Comparison of ENCODE assay signal across 36 cellular contexts in genomic region chr5:8784692-8785091, GRCh38.
"Had no signal": no experiment of that assay in that cellular context is flagged by ENCODE, and none has a peak within 500 bp of the region (broad histone marks: within the 10 kb centered on the region; RNA-seq: fewer than 3 reads in every experiment).

No MANE protein-coding gene starts in this region.

- H3K27ac Mint-ChIP-seq: activated CD4-positive, alpha-beta memory T cell treated with anti-CD3 and anti-CD28 coated beads, Interleukin-2, amount 10 ng/mL, durations not matched to agents 7 days and 5 days; activated CD4-positive, alpha-beta T cell treated with anti-CD3 and anti-CD28 coated beads for 36 hours; activated CD4-positive, alpha-beta T cell treated with anti-CD3 and anti-CD28 coated beads, Interleukin-2, amount 10 ng/mL, durations not matched to agents 7 days and 5 days; activated CD8-positive, alpha-beta memory T cell treated with anti-CD3 and anti-CD28 coated beads, Interleukin-2, amount 10 ng/mL, durations not matched to agents 7 days and 5 days; activated CD8-positive, alpha-beta T cell treated with anti-CD3 and anti-CD28 coated beads, Interleukin-2, amount 10 ng/mL, durations not matched to agents 7 days and 5 days; activated naive CD4-positive, alpha-beta T cell treated with anti-CD3 and anti-CD28 coated beads, Interleukin-2, amount 10 ng/mL, durations not matched to agents 7 days and 5 days; activated naive CD4-positive, alpha-beta T cell treated with anti-CD3 and anti-CD28 coated beads, Interleukin-2, amount 50 U/mL, for 24 hours; activated naive CD8-positive, alpha-beta T cell; activated naive CD8-positive, alpha-beta T cell treated with anti-CD3 and anti-CD28 coated beads, Interleukin-2, amount 10 ng/mL, durations not matched to agents 7 days and 5 days; activated naive CD8-positive, alpha-beta T cell treated with anti-CD3 and anti-CD28 coated beads, Interleukin-2, amount 50 U/mL, for 24 hours; activated T-cell treated with anti-CD3 and anti-CD28 coated beads, Interleukin-2, amount 50 U/mL, for 24 hours; activated T-helper 2 cell treated with anti-CD3 and anti-CD28 coated beads, Interferon-gamma antibody, Interleukin-2, Interleukin-4, amounts not matched to agents 10 μg/mL and 5 μg/mL and 100 μg/mL, durations not matched to agents 14 hours and 24 hours and 36 hours; brain; T-helper 2 cell treated with Interferon-gamma antibody and Interleukin-4, amounts not matched to agents 5 μg/mL and 100 μg/mL, for 36 hours had no signal

- H3K4me1 ChIP-seq: ascending aorta, colonic mucosa had no signal

- H3K36me3 ChIP-seq: ascending aorta, cardiac muscle cell, colonic mucosa had no signal

- H3K4me3 ChIP-seq: ascending aorta, cardiac muscle cell, colonic mucosa had no signal

- H3K27me3 ChIP-seq: ascending aorta, cardiac muscle cell, colonic mucosa had no signal

- DNase-seq: activated CD4-positive, alpha-beta memory T cell treated with anti-CD3 and anti-CD28 coated beads, Interleukin-2, amount 10 ng/mL, durations not matched to agents 7 days and 5 days; activated CD4-positive, alpha-beta T cell treated with anti-CD3 and anti-CD28 coated beads for 1 hour; activated CD4-positive, alpha-beta T cell treated with anti-CD3 and anti-CD28 coated beads for 36 hours; activated CD4-positive, alpha-beta T cell treated with anti-CD3 and anti-CD28 coated beads for 48 hours; activated CD4-positive, alpha-beta T cell treated with anti-CD3 and anti-CD28 coated beads, Interleukin-2, amount 10 ng/mL, durations not matched to agents 7 days and 5 days; activated CD4-positive, alpha-beta T cell treated with anti-CD3 and anti-CD28 coated beads, Interleukin-2, amount 50 U/mL, for 48 hours; activated CD4-positive, CD25-positive, alpha-beta regulatory T cell; activated CD8-positive, alpha-beta memory T cell treated with anti-CD3 and anti-CD28 coated beads for 24 hours; activated CD8-positive, alpha-beta memory T cell treated with anti-CD3 and anti-CD28 coated beads, Interleukin-2, amount 10 ng/mL, durations not matched to agents 7 days and 5 days; activated CD8-positive, alpha-beta memory T cell treated with anti-CD3 and anti-CD28 coated beads, Interleukin-2, amount 50 U/mL, for 48 hours; activated CD8-positive, alpha-beta T cell treated with anti-CD3 and anti-CD28 coated beads, Interleukin-2, amount 10 ng/mL, durations not matched to agents 7 days and 5 days; activated effector memory CD4-positive, alpha-beta T cell treated with Interleukin-2 at 50 U/mL for 16 hours; activated gamma-delta T cell; activated naive CD4-positive, alpha-beta T cell treated with anti-CD3 and anti-CD28 coated beads, Interleukin-2, amount 10 ng/mL, durations not matched to agents 7 days and 5 days; activated naive CD4-positive, alpha-beta T cell treated with Interleukin-2 at 50 U/mL for 16 hours; activated naive CD8-positive, alpha-beta T cell treated with anti-CD3 and anti-CD28 coated beads, Interleukin-2, amount 10 ng/mL, durations not matched to agents 7 days and 5 days; activated naive CD8-positive, alpha-beta T cell treated with anti-CD3 and anti-CD28 coated beads, Interleukin-2, amount 50 U/mL, for 24 hours; activated T-cell treated with anti-CD3 and anti-CD28 coated beads, Interleukin-2, amount 50 U/mL, for 24 hours; activated T-cell treated with anti-CD3 and anti-CD28 coated beads, Interleukin-2, amount 50 U/mL, for 48 hours; amygdala; anterior cingulate cortex; caudate nucleus; cerebellar nuclear complex; colonic mucosa; T-helper 2 cell; T-helper 9 cell had no signal

- H3K27ac ChIP-seq: ascending aorta, cardiac muscle cell, colonic mucosa, VCaP had no signal

- H3K4me1 Mint-ChIP-seq: activated CD4-positive, alpha-beta memory T cell treated with anti-CD3 and anti-CD28 coated beads, Interleukin-2, amount 10 ng/mL, durations not matched to agents 7 days and 5 days; activated CD4-positive, alpha-beta T cell treated with anti-CD3 and anti-CD28 coated beads for 36 hours; activated CD4-positive, alpha-beta T cell treated with anti-CD3 and anti-CD28 coated beads, Interleukin-2, amount 10 ng/mL, durations not matched to agents 7 days and 5 days; activated CD8-positive, alpha-beta memory T cell treated with anti-CD3 and anti-CD28 coated beads, Interleukin-2, amount 10 ng/mL, durations not matched to agents 7 days and 5 days; activated naive CD4-positive, alpha-beta T cell treated with anti-CD3 and anti-CD28 coated beads, Interleukin-2, amount 10 ng/mL, durations not matched to agents 7 days and 5 days; activated naive CD4-positive, alpha-beta T cell treated with anti-CD3 and anti-CD28 coated beads, Interleukin-2, amount 50 U/mL, for 24 hours; activated naive CD8-positive, alpha-beta T cell treated with anti-CD3 and anti-CD28 coated beads, Interleukin-2, amount 10 ng/mL, durations not matched to agents 7 days and 5 days; activated naive CD8-positive, alpha-beta T cell treated with anti-CD3 and anti-CD28 coated beads, Interleukin-2, amount 50 U/mL, for 24 hours; brain; central memory CD8-positive, alpha-beta T cell had no signal

- H3K36me3 Mint-ChIP-seq: activated CD8-positive, alpha-beta memory T cell treated with anti-CD3 and anti-CD28 coated beads, Interleukin-2, amount 10 ng/mL, durations not matched to agents 7 days and 5 days; activated naive CD4-positive, alpha-beta T cell treated with anti-CD3 and anti-CD28 coated beads, Interleukin-2, amount 10 ng/mL, durations not matched to agents 7 days and 5 days; activated naive CD4-positive, alpha-beta T cell treated with anti-CD3 and anti-CD28 coated beads, Interleukin-2, amount 50 U/mL, for 24 hours; activated naive CD8-positive, alpha-beta T cell; activated naive CD8-positive, alpha-beta T cell treated with anti-CD3 and anti-CD28 coated beads, Interleukin-2, amount 10 ng/mL, durations not matched to agents 7 days and 5 days; brain had no signal

- ATAC-seq: activated CD4-positive, alpha-beta T cell treated with anti-CD3 and anti-CD28 coated beads for 36 hours; activated CD4-positive, CD25-positive, alpha-beta regulatory T cell treated with anti-CD3 and anti-CD28 coated beads, Interleukin-2, amount 50 U/mL, for 24 hours; activated CD8-positive, alpha-beta memory T cell treated with anti-CD3 and anti-CD28 coated beads, Interleukin-2, amount 10 ng/mL, durations not matched to agents 7 days and 5 days; activated CD8-positive, alpha-beta T cell treated with anti-CD3 and anti-CD28 coated beads, Interleukin-2, amount 10 ng/mL, durations not matched to agents 7 days and 5 days; activated naive CD8-positive, alpha-beta T cell treated with anti-CD3 and anti-CD28 coated beads, Interleukin-2, amount 50 U/mL, for 24 hours had no signal

- H3K27me3 Mint-ChIP-seq: activated CD4-positive, alpha-beta memory T cell treated with anti-CD3 and anti-CD28 coated beads, Interleukin-2, amount 10 ng/mL, durations not matched to agents 7 days and 5 days; activated CD4-positive, alpha-beta T cell treated with anti-CD3 and anti-CD28 coated beads for 36 hours; activated CD4-positive, alpha-beta T cell treated with anti-CD3 and anti-CD28 coated beads, Interleukin-2, amount 10 ng/mL, durations not matched to agents 7 days and 5 days; activated CD8-positive, alpha-beta memory T cell treated with anti-CD3 and anti-CD28 coated beads, Interleukin-2, amount 10 ng/mL, durations not matched to agents 7 days and 5 days; activated naive CD4-positive, alpha-beta T cell treated with anti-CD3 and anti-CD28 coated beads, Interleukin-2, amount 10 ng/mL, durations not matched to agents 7 days and 5 days; activated naive CD4-positive, alpha-beta T cell treated with anti-CD3 and anti-CD28 coated beads, Interleukin-2, amount 50 U/mL, for 24 hours; activated naive CD8-positive, alpha-beta T cell; activated naive CD8-positive, alpha-beta T cell treated with anti-CD3 and anti-CD28 coated beads, Interleukin-2, amount 10 ng/mL, durations not matched to agents 7 days and 5 days; activated naive CD8-positive, alpha-beta T cell treated with anti-CD3 and anti-CD28 coated beads, Interleukin-2, amount 50 U/mL, for 24 hours; activated T-cell treated with anti-CD3 and anti-CD28 coated beads, Interleukin-2, amount 50 U/mL, for 24 hours; brain; central memory CD8-positive, alpha-beta T cell had no signal

- H3K4me3 Mint-ChIP-seq: activated CD4-positive, alpha-beta memory T cell treated with anti-CD3 and anti-CD28 coated beads, Interleukin-2, amount 10 ng/mL, durations not matched to agents 7 days and 5 days; activated CD4-positive, alpha-beta T cell treated with anti-CD3 and anti-CD28 coated beads for 36 hours; activated CD4-positive, alpha-beta T cell treated with anti-CD3 and anti-CD28 coated beads, Interleukin-2, amount 10 ng/mL, durations not matched to agents 7 days and 5 days; activated CD8-positive, alpha-beta memory T cell treated with anti-CD3 and anti-CD28 coated beads, Interleukin-2, amount 10 ng/mL, durations not matched to agents 7 days and 5 days; activated CD8-positive, alpha-beta T cell treated with anti-CD3 and anti-CD28 coated beads, Interleukin-2, amount 10 ng/mL, durations not matched to agents 7 days and 5 days; activated naive CD4-positive, alpha-beta T cell treated with anti-CD3 and anti-CD28 coated beads, Interleukin-2, amount 10 ng/mL, durations not matched to agents 7 days and 5 days; activated naive CD4-positive, alpha-beta T cell treated with anti-CD3 and anti-CD28 coated beads, Interleukin-2, amount 50 U/mL, for 24 hours; activated naive CD8-positive, alpha-beta T cell; activated naive CD8-positive, alpha-beta T cell treated with anti-CD3 and anti-CD28 coated beads, Interleukin-2, amount 10 ng/mL, durations not matched to agents 7 days and 5 days; activated naive CD8-positive, alpha-beta T cell treated with anti-CD3 and anti-CD28 coated beads, Interleukin-2, amount 50 U/mL, for 24 hours; activated T-cell treated with anti-CD3 and anti-CD28 coated beads, Interleukin-2, amount 50 U/mL, for 24 hours; brain; central memory CD8-positive, alpha-beta T cell; T-helper 2 cell treated with Interferon-gamma antibody and Interleukin-4, amounts not matched to agents 5 μg/mL and 100 μg/mL, for 36 hours had no signal

- H3K9me3 ChIP-seq: ascending aorta, colonic mucosa had no signal
